In genomic region chr11:22554221-22554620, GRCh38 we compare ENCODE assay signal across 15 cellular contexts.
DNase-seq lines count a peak whose midpoint lies in the region; ATAC-seq, FAIRE-seq and TF ChIP-seq lines count a peak whose summit lies in the region.
"Had no signal": no experiment of that assay in that cellular context is flagged by ENCODE, and none has a peak within 500 bp of the region (broad histone marks: within the 10 kb centered on the region; RNA-seq: fewer than 3 reads in every experiment).

No MANE protein-coding gene starts in this region.

- TF ChIP-seq CTCF in tibial nerve (IDR thresholded peaks at IDR 0.05) (no peak), transverse colon (IDR thresholded peaks at IDR 0.05) (no peak)

- H3K9me3 ChIP-seq in tibial nerve = no peaks in the 10 kb centered on the region
- H3K9me3 ChIP-seq in transverse colon = no peaks in the 10 kb centered on the region

- TF ChIP-seq POLR2A in GM12891 (IDR thresholded peaks at IDR 0.05; ENCODE audit: low read depth, low read length) (no peak), tibial nerve (IDR thresholded peaks at IDR 0.05) (no peak), transverse colon (IDR thresholded peaks at IDR 0.05) (no peak)

- ATAC-seq in GM19043 (IDR thresholded peaks at IDR 0.05; ENCODE audit: low read depth, unreplicated experiment) = peak; percentile 98
- peak; percentile 95 for ATAC-seq in HG02610 (IDR thresholded peaks at IDR 0.05; ENCODE audit: unreplicated experiment)
- ATAC-seq in HG03342 (IDR thresholded peaks at IDR 0.05; ENCODE audit: unreplicated experiment) = peak; percentile 87
- ATAC-seq: SK-N-SH treated with all-trans-retinoic acid at 6 μM for 48 hours had no signal

- no peak for DNase-seq in GM12891 (ENCODE audit: insufficient read length, low spot score)
- no peak for DNase-seq in tibial nerve (ENCODE audit: low spot score in 2 of 2)
- no peak for DNase-seq in SIG-M5 treated with dmso at 0.1 percent for 504 hours (lab: John Stamatoyannopoulos, UW; ENCODE audit: unreplicated experiment)
- DNase-seq in stimulated activated CD4-positive, alpha-beta T cell treated with anti-CD3 and anti-CD28 coated beads, Interleukin-4, amount 100 ng/mL, for 4 hours = no peak
- DNase-seq in transverse colon = no peak
- DNase-seq: activated naive CD8-positive, alpha-beta T cell treated with anti-CD3 and anti-CD28 coated beads, Interleukin-2, amount 10 ng/mL, durations not matched to agents 7 days and 5 days; AML-193; cortex of kidney; foreskin fibroblast; NCI-H774; stimulated activated CD4-positive, alpha-beta T cell treated with anti-CD3 and anti-CD28 coated beads, Interleukin-12 subunit alpha, Interleukin-12 subunit beta, amount 100 ng/mL, for 4 hours had no signal

- H3K4me3 ChIP-seq in tibial nerve (no peak overlapping the region), transverse colon (no peak overlapping the region)

- H3K27me3 ChIP-seq in tibial nerve (no peaks in the 10 kb centered on the region), transverse colon (no peaks in the 10 kb centered on the region)

- intact Hi-C loops in transverse colon (cut with DNase I; ENCODE audit: low total_unique reads) = no loop called here

- in situ Hi-C loops in transverse colon (cut with MboI; ENCODE audit: low pct_ligation_motif_present in 1 of 4, low pct_unique_long_range_greater_than_20kb in 1 of 4, low sequenced_read_pairs in 3 of 4) = no loop called here

- TF ChIP-seq EP300 in tibial nerve (IDR thresholded peaks at IDR 0.05) (no peak), transverse colon (IDR thresholded peaks at IDR 0.05; ENCODE audit: low read depth) (no peak)

- FAIRE-seq in GM12891 (lab: Jason Lieb, UNC) = peak; percentile 40

- peaks cover 0 to under 1% (median 0%) of the 10 kb centered on the region in 4 donors for H3K4me1 ChIP-seq in tibial nerve
- no peaks in the 10 kb centered on the region for H3K4me1 ChIP-seq in transverse colon

- H3K36me3 ChIP-seq in tibial nerve = no peaks in the 10 kb centered on the region
- no peaks in the 10 kb centered on the region for H3K36me3 ChIP-seq in transverse colon

- 58 to 65% methylated on average over 1 of the region's 1 CpG for WGBS in tibial nerve, 2 donors
- 23 to 50% methylated on average over 1 of the region's 1 CpG for WGBS in transverse colon (ENCODE audit: low coverage in 1 of 2), 2 donors

- no peak overlapping the region for H3K27ac ChIP-seq in tibial nerve
- no peak overlapping the region for H3K27ac ChIP-seq in transverse colon

TF ChIP-seq in GM12891, 5 proteins besides CTCF, POLR2A, EP300 and RAD21:
- peak; percentile 94 for TF ChIP-seq SPI1 (IDR thresholded peaks at IDR 0.05; ENCODE audit: low read depth, low read length)
- TF ChIP-seq POU2F2 (IDR thresholded peaks at IDR 0.05; ENCODE audit: low read depth, low read length) = no peak
